ENCODE assay signal across 16 cellular contexts in genomic region chr10:26622891-26623290, GRCh38.
DNase-seq lines count a peak whose midpoint lies in the region; ATAC-seq, FAIRE-seq and TF ChIP-seq lines count a peak whose summit lies in the region.
"Had no signal": no experiment of that assay in that cellular context is flagged by ENCODE, and none has a peak within 500 bp of the region (broad histone marks: within the 10 kb centered on the region; RNA-seq: fewer than 3 reads in every experiment).

No MANE protein-coding gene starts in this region.

- intact Hi-C loops in mammary epithelial cell (cut with micrococcal nuclease) (no loop called here), breast epithelium (cut with DNase I; ENCODE audit: low total_unique reads) (no loop called here), testis (cut with DNase I; ENCODE audit: low total_unique reads) (no loop called here), PC-9 (cut with micrococcal nuclease; ENCODE audit: unreplicated experiment) (no loop called here)

- TF ChIP-seq POLR2A in breast epithelium (IDR thresholded peaks at IDR 0.05) (no peak), testis (IDR thresholded peaks at IDR 0.05) (no peak)

- H3K9me3 Mint-ChIP-seq in T-cell, result no peaks in the 10 kb centered on the region
- H3K9me3 Mint-ChIP-seq: neural crest cell had no signal

- H3K4me1 ChIP-seq in mammary epithelial cell (ENCODE audit: insufficient read depth, low read length) (peaks cover 11% of the 10 kb centered on the region), breast epithelium (no peaks in the 10 kb centered on the region), keratinocyte (ENCODE audit: control insufficient read depth, extremely low read depth, insufficient read depth, low read length) (peaks cover 9% of the 10 kb centered on the region), testis (no peaks in the 10 kb centered on the region), PC-9 (replicated peaks; ENCODE audit: insufficient read depth) (no peaks in the 10 kb centered on the region)

- H2AFZ ChIP-seq in mammary epithelial cell (ENCODE audit: low read depth, low read length), result peak overlapping the region; percentile 82
- H2AFZ ChIP-seq in keratinocyte (ENCODE audit: control insufficient read depth, low read length), result no peak overlapping the region
- H2AFZ ChIP-seq in PC-9, result no peak overlapping the region

- H3K9me3 ChIP-seq in mammary epithelial cell (replicated peaks; ENCODE audit: insufficient read depth, low read length) (no peaks in the 10 kb centered on the region), breast epithelium (no peaks in the 10 kb centered on the region), keratinocyte (ENCODE audit: control insufficient read depth, low read depth, low read length) (no peaks in the 10 kb centered on the region), testis (no peaks in the 10 kb centered on the region), PC-9 (ENCODE audit: insufficient read depth, low read depth) (no peaks in the 10 kb centered on the region)
- H3K9me3 ChIP-seq: heart left ventricle, left ventricle myocardium inferior, upper lobe of left lung had no signal

- no peaks in the 10 kb centered on the region for H3K9me2 ChIP-seq in PC-9 (ENCODE audit: insufficient read depth)

- H3K27ac Mint-ChIP-seq in T-cell, result no peak overlapping the region

- dilution Hi-C loops in mammary epithelial cell (cut with HindIII; ENCODE audit: low sequenced_read_pairs) (no loop called here), keratinocyte (cut with MboI; ENCODE audit: extremely low pct_ligation_motif_present, low sequenced_read_pairs) (no loop called here)

- 60% methylated on average over 7 of the region's 7 CpGs for WGBS in mammary epithelial cell (ENCODE audit: low coverage, missing lambda C conversion rate)
- WGBS in testis, 2 donors, result 40 to 71% methylated on average over 7 of the region's 7 CpGs

- POLR2A ChIA-PET in T-cell (lab: Charles Lee) (no interaction called here), PC-9 (lab: Charles Lee; ENCODE audit: unreplicated experiment) (no interaction called here)

- H3K27ac ChIP-seq in mammary epithelial cell (ENCODE audit: insufficient read depth, low read depth, low read length), result no peak overlapping the region
- no peak overlapping the region for H3K27ac ChIP-seq in breast epithelium
- no peak overlapping the region for H3K27ac ChIP-seq in keratinocyte (ENCODE audit: control insufficient read depth, insufficient read depth, low read length)
- H3K27ac ChIP-seq in testis, result no peak overlapping the region
- no peak overlapping the region for H3K27ac ChIP-seq in PC-9
- H3K27ac ChIP-seq: heart left ventricle, left ventricle myocardium inferior had no signal

- no TSS peak for BruUV-seq in mammary epithelial cell (replicated peaks; lab: Mats Ljungman, UMichigan)
- BruUV-seq in PC-9 (replicated peaks; lab: Mats Ljungman, UMichigan), result no TSS peak

- no peak for FAIRE-seq in keratinocyte (lab: Jason Lieb, UNC)
- FAIRE-seq: TTC549 had no signal

- H3K79me2 ChIP-seq in mammary epithelial cell (ENCODE audit: insufficient read depth, low read length), result no peaks in the 10 kb centered on the region
- H3K79me2 ChIP-seq in keratinocyte (ENCODE audit: control insufficient read depth, insufficient read depth, low read length), result no peaks in the 10 kb centered on the region
- H3K79me2 ChIP-seq in PC-9 (ENCODE audit: low read depth), result no peaks in the 10 kb centered on the region

- peak overlapping the region; percentile 2 to 73 (median 8) for H3K4me3 Mint-ChIP-seq in T-cell
- H3K4me3 Mint-ChIP-seq: neural crest cell had no signal

- H3K27me3 ChIP-seq in mammary epithelial cell (ENCODE audit: insufficient read depth, low read length) (no peaks in the 10 kb centered on the region), breast epithelium (peaks cover 0 to 11% of the 10 kb centered on the region in 2 donors), keratinocyte (ENCODE audit: control insufficient read depth, extremely low read depth, insufficient read depth, low read length) (no peaks in the 10 kb centered on the region), testis (no peaks in the 10 kb centered on the region), PC-9 (ENCODE audit: insufficient read depth, low read depth) (peaks cover 23% of the 10 kb centered on the region; the same call in 1 of the 2 replicates)

- TF ChIP-seq CTCF in mammary epithelial cell (conservative IDR thresholded peaks at IDR 0.05 in 1 of 2, IDR thresholded peaks at IDR 0.05 in 1 of 2; ENCODE audit: extremely low read depth in 1 of 2, insufficient read depth in 1 of 2, low read depth in 1 of 2, low read length in 2 of 2) (no peak), breast epithelium (IDR thresholded peaks at IDR 0.05) (no peak), keratinocyte (optimal IDR thresholded peaks at IDR 0.05 in 1 of 3, IDR thresholded peaks at IDR 0.05 in 1 of 3, conservative IDR thresholded peaks at IDR 0.05 in 1 of 3; ENCODE audit: extremely low read depth in 1 of 3, insufficient read depth in 2 of 3, low read length in 3 of 3) (no peak), testis (IDR thresholded peaks at IDR 0.05) (no peak), PC-9 (conservative IDR thresholded peaks at IDR 0.05) (no peak)

- peaks cover 6 to 12% (median 9%) of the 10 kb centered on the region in 3 donors for H3K4me1 Mint-ChIP-seq in T-cell

- CTCF ChIA-PET in mammary epithelial cell (lab: Charles Lee; ENCODE audit: low non-redundant PET) (no interaction called here), T-cell (lab: Charles Lee) (no interaction called here), PC-9 (lab: Charles Lee) (no interaction called here)

- H3K9ac ChIP-seq in mammary epithelial cell (ENCODE audit: insufficient read depth, low read length) (no peak overlapping the region), keratinocyte (ENCODE audit: control insufficient read depth, extremely low read depth, insufficient read depth, low read length) (no peak overlapping the region)

- no peaks in the 10 kb centered on the region for H3F3A ChIP-seq in PC-9 (ENCODE audit: insufficient read depth, low read depth)

- peak; percentile 0 for DNase-seq in mammary epithelial cell
- DNase-seq in breast epithelium (ENCODE audit: low spot score in 2 of 2), result no peak
- no peak for DNase-seq in T-cell
- no peak for DNase-seq in keratinocyte (ENCODE audit: low read depth, low spot score)
- no peak for DNase-seq in testis
- no peak for DNase-seq in PC-9
- no peak for DNase-seq in SIG-M5 (lab: John Stamatoyannopoulos, UW)
- DNase-seq: cerebellar nuclear complex, DMS 273 treated with DMSO at 0.1 percent for 48 hours, heart left ventricle, left ventricle myocardium inferior, NCI-H1694 treated with DMSO at 0.1 percent for 48 hours had no signal

- in situ Hi-C loops in mammary epithelial cell (cut with MboI; ENCODE audit: low sequenced_read_pairs in 2 of 2), result loop anchor here in 1 of 2 donors (10.0 kb wide), 1 partner anchor 702 kb away; no protein-coding TSS in a partner anchor

- ATAC-seq in T-cell (replicated peaks in 1 of 4) (no peak), GM21529 (IDR thresholded peaks at IDR 0.05; ENCODE audit: unreplicated experiment) (no peak)

- H3K27me3 Mint-ChIP-seq in T-cell, result peaks cover 14 to 40% of the 10 kb centered on the region in 2 donors

- H3K4me2 ChIP-seq in mammary epithelial cell (ENCODE audit: insufficient read depth, low read depth, low read length) (peak overlapping the region; percentile 95), keratinocyte (ENCODE audit: control insufficient read depth, extremely low read depth, insufficient read depth, low read depth, low read length) (peak overlapping the region; percentile 90), PC-9 (no peak overlapping the region)

- H3K4me3 ChIP-seq in mammary epithelial cell (replicated peaks in 1 of 3; ENCODE audit: insufficient read depth in 1 of 3, low read depth in 2 of 3, low read length in 3 of 3) (no peak overlapping the region), breast epithelium (no peak overlapping the region), keratinocyte (ENCODE audit: control insufficient read depth in 2 of 3, extremely low read depth in 1 of 3, insufficient read depth in 2 of 3, low read depth in 1 of 3, low read length in 3 of 3) (peak overlapping the region in 1 of 3 experiments; percentile 69), testis (peak overlapping the region; percentile 32 to 50), PC-9 (no peak overlapping the region)

- no peaks in the 10 kb centered on the region for H3K9me1 ChIP-seq in keratinocyte (ENCODE audit: control insufficient read depth, extremely low read depth, insufficient read depth, low read length)

- H4K20me1 ChIP-seq in mammary epithelial cell (ENCODE audit: insufficient read depth, low read length) (no peaks in the 10 kb centered on the region), keratinocyte (ENCODE audit: control insufficient read depth, extremely low read depth, insufficient read depth, low read length) (no peaks in the 10 kb centered on the region), PC-9 (ENCODE audit: insufficient read depth) (no peaks in the 10 kb centered on the region)

- no peaks in the 10 kb centered on the region for H3K36me3 ChIP-seq in mammary epithelial cell (ENCODE audit: insufficient read depth, low read length)
- no peaks in the 10 kb centered on the region for H3K36me3 ChIP-seq in breast epithelium
- H3K36me3 ChIP-seq in keratinocyte (ENCODE audit: control insufficient read depth in 2 of 2, extremely low read depth in 1 of 2, insufficient read depth in 2 of 2, low read length in 2 of 2), result no peaks in the 10 kb centered on the region
- H3K36me3 ChIP-seq in testis (ENCODE audit: low read depth, missing control alignments), result no peaks in the 10 kb centered on the region
- H3K36me3 ChIP-seq in PC-9 (ENCODE audit: low read depth), result no peaks in the 10 kb centered on the region
- H3K36me3 ChIP-seq: heart left ventricle, left ventricle myocardium inferior, upper lobe of left lung had no signal

- H3K36me3 Mint-ChIP-seq in T-cell, result no peaks in the 10 kb centered on the region

Comparison
In these comparisons a context has a peak if more than half of its experiments do, and no peak if none do; other contexts are left out.
1. H3K4me3 ChIP-seq: peak in testis (2 of 2); none in mammary epithelial cell (0 of 3), breast epithelium (0 of 3) and PC-9 (single experiment).